ENCODE assay signal across 9 cellular contexts in genomic region chr2:152167070-152167469, GRCh38. TPM values are rescaled to one million over a fixed set of nuclear protein-coding genes. Genes with fewer than 3 reads are reported as not detected.
DNase-seq lines count a peak whose midpoint lies in the region; ATAC-seq and TF ChIP-seq lines count a peak whose summit lies in the region.
"Had no signal": no experiment of that assay in that cellular context is flagged by ENCODE, and none has a peak within 500 bp of the region (broad histone marks: within the 10 kb centered on the region; RNA-seq: fewer than 3 reads in every experiment).

No MANE protein-coding gene starts in this region.

- ATAC-seq in GM19328 (IDR thresholded peaks at IDR 0.05; ENCODE audit: unreplicated experiment) = peak; percentile 41
- ATAC-seq in HG03066 (IDR thresholded peaks at IDR 0.05; ENCODE audit: low read depth, unreplicated experiment) = peak; percentile 40
- no peak for ATAC-seq in naive thymus-derived CD8-positive, alpha-beta T cell

- in situ Hi-C loops in GM13977 (cut with MboI; ENCODE audit: low pct_unique_long_range_greater_than_20kb, low sequenced_read_pairs, unreplicated experiment) = loop anchor here (10.0 kb wide), 1 partner anchor 122 kb away; no protein-coding TSS in a partner anchor

- H3K36me3 Mint-ChIP-seq in endodermal cell (ENCODE audit: low read depth) = peaks cover 18% of the 10 kb centered on the region
- H3K36me3 Mint-ChIP-seq in naive thymus-derived CD8-positive, alpha-beta T cell = peaks cover 0 to 13% (median 11%) of the 10 kb centered on the region in 3 donors

- CTCF ChIA-PET in AG04450 (lab: Charles Lee) = interaction anchor here (0.6 to 5.6 kb wide), 5 partner anchors 9 to 469 kb away, joined by 3 to 36 read pairs (median 3); no protein-coding TSS in a partner anchor

- H3K9me3 ChIP-seq in AG04450 (ENCODE audit: control insufficient read depth, insufficient read depth, low read length) = no peaks in the 10 kb centered on the region
- H3K9me3 ChIP-seq in endodermal cell (ENCODE audit: control insufficient read depth, low read length) = peaks cover 17% of the 10 kb centered on the region

- H3K27ac ChIP-seq in AG04450 (ENCODE audit: low read depth, low read length) (no peak overlapping the region), endodermal cell (ENCODE audit: low read depth, low read length) (no peak overlapping the region)

- H3K27me3 ChIP-seq in AG04450 (ENCODE audit: control insufficient read depth, insufficient read depth, low read length) (no peaks in the 10 kb centered on the region), endodermal cell (ENCODE audit: control insufficient read depth, insufficient read depth, low read length, poor library complexity, severe bottlenecking) (no peaks in the 10 kb centered on the region)

- H3K4me1 Mint-ChIP-seq in endodermal cell = peaks cover 11% of the 10 kb centered on the region
- H3K4me1 Mint-ChIP-seq in naive thymus-derived CD8-positive, alpha-beta T cell = peaks cover 23 to 71% (median 59%) of the 10 kb centered on the region in 4 donors

- peak overlapping the region; percentile 25 for H3K4me3 ChIP-seq in AG04450 (ENCODE audit: low read depth, low read length)
- H3K4me3 ChIP-seq in endodermal cell (ENCODE audit: low read length) = no peak overlapping the region

- peaks cover 23% of the 10 kb centered on the region for H3K9me3 Mint-ChIP-seq in endodermal cell
- no peaks in the 10 kb centered on the region for H3K9me3 Mint-ChIP-seq in naive thymus-derived CD8-positive, alpha-beta T cell

- WGBS in endodermal cell (ENCODE audit: insufficient coverage in 1 of 2, insufficient read length in 1 of 2), 2 experiments = 80 to 98% methylated on average over 1 to 2 of the region's 2 CpGs

- DNase-seq in AG04450 (ENCODE audit: low read depth, low spot score) = no peak
- no peak for DNase-seq in endodermal cell
- no peak for DNase-seq in NOMO-1 (lab: John Stamatoyannopoulos, UW; ENCODE audit: unreplicated experiment in 2 of 2)
- no peak for DNase-seq in GM13977 (ENCODE audit: low spot score)
- DNase-seq in naive thymus-derived CD8-positive, alpha-beta T cell = no peak
- no peak for DNase-seq in inferior parietal cortex (ENCODE audit: extremely low spot score)
- DNase-seq: NCI-H146 had no signal

- H3K4me1 ChIP-seq in endodermal cell (ENCODE audit: control insufficient read depth, insufficient read depth, low read length) = peaks cover 3% of the 10 kb centered on the region

- H3K27me3 Mint-ChIP-seq in endodermal cell (ENCODE audit: insufficient read depth) = no peaks in the 10 kb centered on the region
- no peaks in the 10 kb centered on the region for H3K27me3 Mint-ChIP-seq in naive thymus-derived CD8-positive, alpha-beta T cell

- POLR2A ChIA-PET in AG04450 (lab: Yijun Ruan, JAX) = no interaction called here
- POLR2A ChIA-PET in naive thymus-derived CD8-positive, alpha-beta T cell (lab: Charles Lee) = no interaction called here

- TF ChIP-seq CTCF in AG04450 (IDR thresholded peaks at IDR 0.05; ENCODE audit: low read depth, low read length) (no peak), endodermal cell (conservative IDR thresholded peaks at IDR 0.05) (no peak), GM13977 (IDR thresholded peaks at IDR 0.05; ENCODE audit: extremely low read depth, insufficient read depth, missing control alignments) (no peak)

- H3K4me3 Mint-ChIP-seq in endodermal cell = no peak overlapping the region
- H3K4me3 Mint-ChIP-seq in naive thymus-derived CD8-positive, alpha-beta T cell = peak overlapping the region in 2 of 10 donors; percentile 27 to 38

- peak overlapping the region; percentile 55 for H3K27ac Mint-ChIP-seq in endodermal cell
- peak overlapping the region in 5 of 10 donors; percentile 29 to 70 (median 40) for H3K27ac Mint-ChIP-seq in naive thymus-derived CD8-positive, alpha-beta T cell

- H3K9ac ChIP-seq in endodermal cell (ENCODE audit: extremely low read depth, low read length, poor library complexity, severe bottlenecking) = no peak overlapping the region

- H3K36me3 ChIP-seq in endodermal cell (ENCODE audit: control insufficient read depth, insufficient read depth, low read length) = no peaks in the 10 kb centered on the region

RNA-seq across cellular contexts. Expression of gene STAM2, which starts 8.5 kb away (rescaled TPM):
- polyA plus RNA-seq in AG04450 (2011; rRNA removed) = 27.6 and 38.0 TPM in 2 replicates
- 30.3 and 38.9 TPM in 2 replicates for polyA minus RNA-seq in AG04450 (2011; rRNA and poly(A)+ RNA removed)
- 10 to 100 TPM; 21.5 to 30.9 TPM for total RNA-seq in endodermal cell
- 17.1 TPM for polyA plus RNA-seq in endodermal cell (2013, experiment 1 of 2)
- polyA plus RNA-seq in endodermal cell (2013, experiment 2 of 2) = 18.5 TPM
- total RNA-seq in naive thymus-derived CD8-positive, alpha-beta T cell = 10 to 100 TPM; 22.8 to 23.1 TPM
- polyA plus RNA-seq in naive thymus-derived CD8-positive, alpha-beta T cell = 1 to 10 TPM; 2.1 to 5.2 (median 3.9) TPM

Comparison
In these comparisons a context has a peak if more than half of its experiments do, and no peak if none do; other contexts are left out.
1. ATAC-seq: peak in GM19328 (single experiment) and HG03066 (single experiment); none in naive thymus-derived CD8-positive, alpha-beta T cell (0 of 2).